ENCODE assay signal across 9 cellular contexts in genomic region chr10:71623098-71623985, GRCh38.
DNase-seq lines count a peak whose midpoint lies in the region; ATAC-seq, FAIRE-seq and TF ChIP-seq lines count a peak whose summit lies in the region.
"Had no signal": no experiment of that assay in that cellular context is flagged by ENCODE, and none has a peak within 500 bp of the region (broad histone marks: within the 10 kb centered on the region; RNA-seq: fewer than 3 reads in every experiment).

No MANE protein-coding gene starts in this region.

- H3K27me3 ChIP-seq in NT2/D1 (ENCODE audit: insufficient read depth, insufficient read length) (no peaks in the 10 kb centered on the region), pancreas (no peaks in the 10 kb centered on the region)

- TF ChIP-seq CTCF in GM12864 (IDR thresholded peaks at IDR 0.05; ENCODE audit: low read depth, low read length, missing control alignments) (peak; percentile 10), epithelial cell of proximal tubule (conservative IDR thresholded peaks at IDR 0.05; ENCODE audit: low read depth, low read length) (peak; percentile 43), pancreas (IDR thresholded peaks at IDR 0.05) (no peak)

- no peaks in the 10 kb centered on the region for H3K36me3 ChIP-seq in NT2/D1 (ENCODE audit: insufficient read depth, insufficient read length, low read length)
- H3K36me3 ChIP-seq in pancreas: no peaks in the 10 kb centered on the region

- peaks cover 32% of the 10 kb centered on the region for H3K4me1 ChIP-seq in NT2/D1 (ENCODE audit: insufficient read depth, insufficient read length)
- H3K4me1 ChIP-seq in pancreas: no peaks in the 10 kb centered on the region

- H3K9me3 ChIP-seq in NT2/D1 (ENCODE audit: insufficient read depth, low read length): no peaks in the 10 kb centered on the region
- H3K9me3 ChIP-seq in pancreas: no peaks in the 10 kb centered on the region

- H3K4me3 ChIP-seq in GM12864 (ENCODE audit: low read depth, low read length) (no peak overlapping the region), NT2/D1 (ENCODE audit: insufficient read length, low read depth) (no peak overlapping the region), epithelial cell of proximal tubule (ENCODE audit: low read depth, low read length) (no peak overlapping the region), pancreas (no peak overlapping the region)

- ATAC-seq in pancreas (peak in 3 of 4 donors; percentile 25 to 35 (median 29)), HG03196 (IDR thresholded peaks at IDR 0.05; ENCODE audit: unreplicated experiment) (no peak), GM19035 (IDR thresholded peaks at IDR 0.05; ENCODE audit: unreplicated experiment) (no peak), GM18519 (IDR thresholded peaks at IDR 0.05; ENCODE audit: low FRiP score, unreplicated experiment) (no peak)

- peak overlapping the region; percentile 47 for H3K9ac ChIP-seq in NT2/D1 (ENCODE audit: insufficient read length, low read depth)

- intact Hi-C loops in pancreas (cut with DNase I): no loop called here

- no peak for FAIRE-seq in pancreas (lab: Jason Lieb, UNC)
- FAIRE-seq: colon had no signal

- DNase-seq in GM12864 (ENCODE audit: low read depth) (no peak), NT2/D1 (ENCODE audit: low read depth, low spot score) (no peak), epithelial cell of proximal tubule (ENCODE audit: low read depth) (no peak), pancreas (no peak), activated gamma-delta T cell (lab: John Stamatoyannopoulos, UW) (no peak)

- WGBS in pancreas, 2 donors: 77 to 84% methylated on average over 11 of the region's 11 CpGs

- no peak overlapping the region for H3K27ac ChIP-seq in pancreas

Comparison
In these comparisons a context has a peak if more than half of its experiments do, and no peak if none do; other contexts are left out.
1. CTCF ChIP-seq: peak in GM12864 (single experiment) and epithelial cell of proximal tubule (single experiment); none in pancreas (0 of 4).
2. ATAC-seq: peak in pancreas (3 of 4); none in HG03196 (single experiment), GM19035 (single experiment) and GM18519 (single experiment).